ENCODE assay signal across 10 cellular contexts in genomic region chr2:28691774-28692281, GRCh38. TPM values are rescaled to one million over a fixed set of nuclear protein-coding genes. Genes with fewer than 3 reads are reported as not detected.
DNase-seq lines count a peak whose midpoint lies in the region; ATAC-seq and TF ChIP-seq lines count a peak whose summit lies in the region.
"Had no signal": no experiment of that assay in that cellular context is flagged by ENCODE, and none has a peak within 500 bp of the region (broad histone marks: within the 10 kb centered on the region; RNA-seq: fewer than 3 reads in every experiment).

No MANE protein-coding gene starts in this region.

- peak overlapping the region; percentile 88 for H3K27ac Mint-ChIP-seq in chondrocyte (ENCODE audit: unreplicated experiment)
- H3K27ac Mint-ChIP-seq in activated naive CD8-positive, alpha-beta T cell treated with anti-CD3 and anti-CD28 coated beads for 36 hours: no peak overlapping the region

- TF ChIP-seq CTCF in chondrocyte (IDR thresholded peaks at IDR 0.05): no peak
- TF ChIP-seq CTCF in uterus (IDR thresholded peaks at IDR 0.05): no peak

- intact Hi-C loops in uterus (cut with DNase I; ENCODE audit: low total_unique reads): no loop called here

- H3K36me3 ChIP-seq in uterus: no peaks in the 10 kb centered on the region

- no peaks in the 10 kb centered on the region for H3K27me3 ChIP-seq in uterus

- no peaks in the 10 kb centered on the region for H3K9me3 ChIP-seq in uterus

- no peak overlapping the region for H3K4me3 ChIP-seq in uterus

- no peaks in the 10 kb centered on the region for H3K9me3 Mint-ChIP-seq in chondrocyte (ENCODE audit: low read depth)
- H3K9me3 Mint-ChIP-seq in activated naive CD8-positive, alpha-beta T cell treated with anti-CD3 and anti-CD28 coated beads for 36 hours: no peaks in the 10 kb centered on the region

- peak overlapping the region; percentile 24 for H3K4me3 Mint-ChIP-seq in chondrocyte (ENCODE audit: unreplicated experiment)
- no peak overlapping the region for H3K4me3 Mint-ChIP-seq in activated naive CD8-positive, alpha-beta T cell treated with anti-CD3 and anti-CD28 coated beads for 36 hours

- peaks cover 0 to 5% of the 10 kb centered on the region in 2 donors for H3K4me1 ChIP-seq in uterus

- H3K36me3 Mint-ChIP-seq in chondrocyte (ENCODE audit: low read depth): no peaks in the 10 kb centered on the region
- no peaks in the 10 kb centered on the region for H3K36me3 Mint-ChIP-seq in activated naive CD8-positive, alpha-beta T cell treated with anti-CD3 and anti-CD28 coated beads for 36 hours

- no peaks in the 10 kb centered on the region for H3K27me3 Mint-ChIP-seq in chondrocyte (ENCODE audit: low read depth)
- no peaks in the 10 kb centered on the region for H3K27me3 Mint-ChIP-seq in activated naive CD8-positive, alpha-beta T cell treated with anti-CD3 and anti-CD28 coated beads for 36 hours

- H3K4me1 Mint-ChIP-seq in chondrocyte (ENCODE audit: low read depth): peaks cover 32% of the 10 kb centered on the region
- peaks cover 6% of the 10 kb centered on the region for H3K4me1 Mint-ChIP-seq in activated naive CD8-positive, alpha-beta T cell treated with anti-CD3 and anti-CD28 coated beads for 36 hours

- ATAC-seq in left lobe of liver: peak; percentile 26

- H3K27ac ChIP-seq in uterus: peak overlapping the region in 1 of 2 donors; percentile 33

- DNase-seq in SHP77 (lab: John Stamatoyannopoulos, UW) (peak; percentile 14 to 32), SHP77 treated with DMSO at 0.1 percent for 48 hours (lab: John Stamatoyannopoulos, UW) (no peak), chondrocyte (ENCODE audit: low spot score) (no peak), left lobe of liver (ENCODE audit: low spot score) (no peak), uterus (peak; percentile 44 to 54)
- no peak for DNase-seq in stimulated activated naive CD4-positive, alpha-beta T cell (lab: John Stamatoyannopoulos, UW)
- no peak for DNase-seq in activated CD4-positive, alpha-beta T cell treated with anti-CD3 and anti-CD28 coated beads, Interleukin-2, amount 50 U/mL, for 1 hour
- no peak for DNase-seq in activated naive CD8-positive, alpha-beta T cell treated with anti-CD3 and anti-CD28 coated beads for 36 hours
- DNase-seq: midbrain, NCI-H1417 had no signal

- no peak for TF ChIP-seq POLR2A in uterus (IDR thresholded peaks at IDR 0.05)

RNA-seq across cellular contexts. Expression of gene PPP1CB, which starts 59.8 kb away (rescaled TPM):
- 440 to 474 TPM (median 447 TPM) in 3 replicates for total RNA-seq in chondrocyte
- 76.0 TPM for total RNA-seq in left lobe of liver
- total RNA-seq in uterus: 100 to 1,000 TPM; 366 to 610 (median 470) TPM
- total RNA-seq in activated naive CD8-positive, alpha-beta T cell treated with anti-CD3 and anti-CD28 coated beads for 36 hours: 100 to 1,000 TPM; 229 to 232 TPM

Comparison
In these comparisons a context has a peak if more than half of its experiments do, and no peak if none do; other contexts are left out.
1. DNase-seq: peak in SHP77 (2 of 2) and uterus (2 of 2); none in SHP77 treated with DMSO at 0.1 percent for 48 hours (single experiment), chondrocyte (single experiment), left lobe of liver (single experiment), stimulated activated naive CD4-positive, alpha-beta T cell (0 of 6), activated CD4-positive, alpha-beta T cell treated with anti-CD3 and anti-CD28 coated beads, Interleukin-2, amount 50 U/mL, for 1 hour (single experiment) and activated naive CD8-positive, alpha-beta T cell treated with anti-CD3 and anti-CD28 coated beads for 36 hours (single experiment).